Comparison of ENCODE assay signal across 19 cellular contexts in genomic region chr3:143203848-143204247, GRCh38.
DNase-seq lines count a peak whose midpoint lies in the region; ATAC-seq, FAIRE-seq and TF ChIP-seq lines count a peak whose summit lies in the region.
"Had no signal": no experiment of that assay in that cellular context is flagged by ENCODE, and none has a peak within 500 bp of the region (broad histone marks: within the 10 kb centered on the region; RNA-seq: fewer than 3 reads in every experiment).

No MANE protein-coding gene starts in this region.

- intact Hi-C loops in endothelial cell of umbilical vein (cut with micrococcal nuclease), result no loop called here
- intact Hi-C loops in A673 (cut with micrococcal nuclease; ENCODE audit: unreplicated experiment), result no loop called here
- intact Hi-C loops in CD8-positive, alpha-beta T cell (cut with DNase I, micrococcal nuclease), result no loop called here

- H3K9me1 ChIP-seq in endothelial cell of umbilical vein (replicated peaks; ENCODE audit: control insufficient read depth, extremely low read depth, insufficient read depth, low read length), result no peaks in the 10 kb centered on the region

- TF ChIP-seq CTCF in endothelial cell of umbilical vein (IDR thresholded peaks at IDR 0.05; ENCODE audit: extremely low read depth in 1 of 2, insufficient read depth in 1 of 2, low read depth in 1 of 2, low read length in 2 of 2) (no peak), neural progenitor cell (IDR thresholded peaks at IDR 0.05) (no peak), A673 (conservative IDR thresholded peaks at IDR 0.05; ENCODE audit: low read depth, low read length) (no peak)
- no peak for TF ChIP-seq CTCF in CD8-positive, alpha-beta T cell (IDR thresholded peaks at IDR 0.05)

- no peaks in the 10 kb centered on the region for H3K4me1 ChIP-seq in endothelial cell of umbilical vein (ENCODE audit: control insufficient read depth, extremely low read depth, insufficient read depth, low read length)
- H3K4me1 ChIP-seq in neural progenitor cell, result peaks cover 40% of the 10 kb centered on the region
- no peaks in the 10 kb centered on the region for H3K4me1 ChIP-seq in A673 (ENCODE audit: insufficient read depth, low read length, poor library complexity, severe bottlenecking)
- H3K4me1 ChIP-seq in CD8-positive, alpha-beta T cell (ENCODE audit: insufficient read depth, low read length), result no peaks in the 10 kb centered on the region

- peaks cover 11% of the 10 kb centered on the region for H3K9me3 Mint-ChIP-seq in neural progenitor cell
- H3K9me3 Mint-ChIP-seq in CD8-positive, alpha-beta T cell, result peaks cover 4% of the 10 kb centered on the region

- H3K27me3 Mint-ChIP-seq in neural progenitor cell (ENCODE audit: insufficient read depth, low read depth), result peaks cover 4% of the 10 kb centered on the region
- H3K27me3 Mint-ChIP-seq in CD8-positive, alpha-beta T cell (ENCODE audit: low read depth), result no peaks in the 10 kb centered on the region
- H3K27me3 Mint-ChIP-seq: T-cell had no signal

- DNase-seq in GM03348 (ENCODE audit: low spot score) (peak; percentile 28), NCI-H226 (peak; percentile 45), endothelial cell of umbilical vein (ENCODE audit: low read depth, low spot score) (no peak), neural progenitor cell (ENCODE audit: low spot score) (no peak), HuH-7.5 (ENCODE audit: low spot score) (no peak), A673 (ENCODE audit: low spot score) (no peak)
- DNase-seq in CD8-positive, alpha-beta T cell, result no peak
- DNase-seq: activated CD4-positive, alpha-beta T cell treated with anti-CD3 and anti-CD28 coated beads, Interleukin-2, amount 50 U/mL, for 4 hours; activated gamma-delta T cell; caudate nucleus; dorsolateral prefrontal cortex; MG63; NCI-H1436 treated with DMSO at 0.1 percent for 48 hours; NCI-H2227 treated with DMSO at 0.1 percent for 48 hours; right cardiac atrium; stimulated activated naive CD4-positive, alpha-beta T cell; T-cell had no signal

- H3K36me3 Mint-ChIP-seq in neural progenitor cell, result no peaks in the 10 kb centered on the region
- no peaks in the 10 kb centered on the region for H3K36me3 Mint-ChIP-seq in CD8-positive, alpha-beta T cell
- H3K36me3 Mint-ChIP-seq: T-cell had no signal

- H3K36me3 ChIP-seq in endothelial cell of umbilical vein (ENCODE audit: control insufficient read depth in 2 of 2, extremely low read depth in 1 of 2, insufficient read depth in 2 of 2, low read length in 2 of 2) (no peaks in the 10 kb centered on the region), neural progenitor cell (no peaks in the 10 kb centered on the region), A673 (ENCODE audit: insufficient read depth, low read length, poor library complexity, severe bottlenecking) (no peaks in the 10 kb centered on the region)
- H3K36me3 ChIP-seq in CD8-positive, alpha-beta T cell (ENCODE audit: insufficient read depth, low read length), result no peaks in the 10 kb centered on the region
- H3K36me3 ChIP-seq: MG63 had no signal

- H3F3A ChIP-seq in neural progenitor cell (ENCODE audit: low read depth), result peaks cover 17% of the 10 kb centered on the region

- H3K27ac ChIP-seq in endothelial cell of umbilical vein (ENCODE audit: insufficient read depth, low read depth, low read length), result no peak overlapping the region
- H3K27ac ChIP-seq in neural progenitor cell, result no peak overlapping the region
- H3K27ac ChIP-seq in A673 (ENCODE audit: low read depth, low read length, poor library complexity, severe bottlenecking), result no peak overlapping the region
- no peak overlapping the region for H3K27ac ChIP-seq in CD8-positive, alpha-beta T cell (ENCODE audit: low read depth, low read length)
- H3K27ac ChIP-seq: dorsolateral prefrontal cortex, VCaP had no signal

- no peaks in the 10 kb centered on the region for H4K20me1 ChIP-seq in endothelial cell of umbilical vein (replicated peaks; ENCODE audit: control insufficient read depth, extremely low read depth, insufficient read depth, low read length)
- H4K20me1 ChIP-seq in neural progenitor cell (ENCODE audit: low read depth), result no peaks in the 10 kb centered on the region

- H3K79me2 ChIP-seq in endothelial cell of umbilical vein (ENCODE audit: control insufficient read depth, insufficient read depth, low read length), result no peaks in the 10 kb centered on the region
- no peaks in the 10 kb centered on the region for H3K79me2 ChIP-seq in neural progenitor cell (ENCODE audit: low read depth)

- POLR2A ChIA-PET in endothelial cell of umbilical vein (lab: Charles Lee), result no interaction called here
- POLR2A ChIA-PET in A673 (lab: Charles Lee; ENCODE audit: low non-redundant PET), result no interaction called here
- POLR2A ChIA-PET in CD8-positive, alpha-beta T cell (lab: Charles Lee), result no interaction called here

- TF ChIP-seq POLR2A in endothelial cell of umbilical vein (IDR thresholded peaks at IDR 0.05; ENCODE audit: low read depth, low read length), result no peak

- peak overlapping the region; percentile 72 for H3K27ac Mint-ChIP-seq in neural progenitor cell
- no peak overlapping the region for H3K27ac Mint-ChIP-seq in CD8-positive, alpha-beta T cell
- H3K27ac Mint-ChIP-seq: T-cell had no signal

- H3K9ac ChIP-seq in endothelial cell of umbilical vein (replicated peaks; ENCODE audit: extremely low read depth, insufficient read depth, low read length) (no peak overlapping the region), neural progenitor cell (no peak overlapping the region)

- peaks cover 55% of the 10 kb centered on the region for H3K4me1 Mint-ChIP-seq in neural progenitor cell
- peaks cover 2% of the 10 kb centered on the region for H3K4me1 Mint-ChIP-seq in CD8-positive, alpha-beta T cell (ENCODE audit: low read depth)

- H3K4me3 ChIP-seq in endothelial cell of umbilical vein (replicated peaks in 1 of 3; ENCODE audit: insufficient read depth in 1 of 3, low read depth in 1 of 3, low read length in 3 of 3) (no peak overlapping the region), neural progenitor cell (no peak overlapping the region), A673 (ENCODE audit: low read depth, low read length, poor library complexity, severe bottlenecking) (no peak overlapping the region)
- no peak overlapping the region for H3K4me3 ChIP-seq in CD8-positive, alpha-beta T cell (ENCODE audit: low read depth, low read length)
- H3K4me3 ChIP-seq: dorsolateral prefrontal cortex, MG63 had no signal

- FAIRE-seq in endothelial cell of umbilical vein (lab: Jason Lieb, UNC), result no peak

- no peaks in the 10 kb centered on the region for H3K9me3 ChIP-seq in endothelial cell of umbilical vein (replicated peaks; ENCODE audit: control insufficient read depth, insufficient read depth, low read length)
- H3K9me3 ChIP-seq in neural progenitor cell (ENCODE audit: low read depth), result no peaks in the 10 kb centered on the region
- H3K9me3 ChIP-seq in A673 (ENCODE audit: low read depth, low read length, poor library complexity, severe bottlenecking), result no peaks in the 10 kb centered on the region
- no peaks in the 10 kb centered on the region for H3K9me3 ChIP-seq in CD8-positive, alpha-beta T cell (ENCODE audit: low read length)
- H3K9me3 ChIP-seq: MG63 had no signal

- dilution Hi-C loops in endothelial cell of umbilical vein (cut with MboI; ENCODE audit: extremely low pct_ligation_motif_present, low sequenced_read_pairs), result no loop called here

- BruUV-seq in endothelial cell of umbilical vein (replicated peaks; lab: Mats Ljungman, UMichigan), result no TSS peak
- no TSS peak for BruUV-seq in A673 (replicated peaks; lab: Mats Ljungman, UMichigan)

- peak overlapping the region; percentile 35 for H3K4me3 Mint-ChIP-seq in neural progenitor cell
- no peak overlapping the region for H3K4me3 Mint-ChIP-seq in CD8-positive, alpha-beta T cell
- H3K4me3 Mint-ChIP-seq: T-cell had no signal

- CTCF ChIA-PET in endothelial cell of umbilical vein (lab: Charles Lee), result interaction anchor here (0.8 kb wide), 1 partner anchor 164 kb away, joined by 3 read pairs; no protein-coding TSS in a partner anchor
- CTCF ChIA-PET in A673 (lab: Charles Lee), result no interaction called here
- CTCF ChIA-PET in CD8-positive, alpha-beta T cell (lab: Charles Lee), result no interaction called here

- ATAC-seq in HG02970 (IDR thresholded peaks at IDR 0.05; ENCODE audit: low FRiP score, unreplicated experiment), result no peak
- ATAC-seq in CD8-positive, alpha-beta T cell, result no peak
- ATAC-seq: right cardiac atrium, T-cell had no signal

- H2AFZ ChIP-seq in endothelial cell of umbilical vein (ENCODE audit: low read depth, low read length), result no peak overlapping the region
- H2AFZ ChIP-seq in neural progenitor cell (replicated peaks), result no peak overlapping the region

- H3K27me3 ChIP-seq in endothelial cell of umbilical vein (ENCODE audit: control insufficient read depth in 2 of 2, insufficient read depth in 2 of 2, low read length in 2 of 2) (peaks cover 0 to 9% of the 10 kb centered on the region in 2 experiments), neural progenitor cell (no peaks in the 10 kb centered on the region), A673 (replicated peaks; ENCODE audit: insufficient read depth, low read depth, low read length, poor library complexity) (no peaks in the 10 kb centered on the region)
- no peaks in the 10 kb centered on the region for H3K27me3 ChIP-seq in CD8-positive, alpha-beta T cell (ENCODE audit: insufficient read depth, low read length)
- H3K27me3 ChIP-seq: MG63 had no signal

- H3K4me2 ChIP-seq in endothelial cell of umbilical vein (ENCODE audit: insufficient read depth, low read length) (no peak overlapping the region), neural progenitor cell (no peak overlapping the region)

TF ChIP-seq in endothelial cell of umbilical vein, 7 proteins besides CTCF, POLR2A, EP300 and RAD21:
- TF ChIP-seq POLR2AphosphoS5 (IDR thresholded peaks at IDR 0.05; ENCODE audit: insufficient read depth, low read depth, low read length) (no peak), FOS (IDR thresholded peaks at IDR 0.05; ENCODE audit: borderline replicate concordance, insufficient read depth, low read length) (peak; percentile 61)

Comparison
In these comparisons a context has a peak if more than half of its experiments do, and no peak if none do; other contexts are left out.
1. DNase-seq: peak in GM03348 (single experiment) and NCI-H226 (single experiment); none in endothelial cell of umbilical vein (single experiment), neural progenitor cell (single experiment), HuH-7.5 (single experiment), A673 (single experiment) and CD8-positive, alpha-beta T cell (0 of 7).